8 cellular contexts compared by ENCODE assay signal in genomic region chr4:153467897-153468262, GRCh38. TPM values are rescaled to one million over a fixed set of nuclear protein-coding genes. Genes with fewer than 3 reads are reported as not detected.
DNase-seq lines count a peak whose midpoint lies in the region; ATAC-seq and TF ChIP-seq lines count a peak whose summit lies in the region.

No MANE protein-coding gene starts in this region.

- TF ChIP-seq CTCF in GM12865 (IDR thresholded peaks at IDR 0.05; ENCODE audit: insufficient read depth, low read depth, low read length, missing control alignments): no peak
- TF ChIP-seq CTCF in endothelial cell (IDR thresholded peaks at IDR 0.05; ENCODE audit: unreplicated experiment): no peak

- no peak for ATAC-seq in GM18519 (IDR thresholded peaks at IDR 0.05; ENCODE audit: low FRiP score, unreplicated experiment)

- H3K27ac Mint-ChIP-seq in endothelial cell (ENCODE audit: unreplicated experiment): peak overlapping the region; percentile 21

- H3K4me3 Mint-ChIP-seq in endothelial cell (ENCODE audit: unreplicated experiment): peak overlapping the region; percentile 97

- peaks cover 9% of the 10 kb centered on the region for H3K36me3 Mint-ChIP-seq in endothelial cell (ENCODE audit: low read depth, unreplicated experiment)

- H3K4me3 ChIP-seq in GM12865 (ENCODE audit: low read depth, low read length): peak overlapping the region; percentile 86

- DNase-seq in GM12865 (ENCODE audit: low read depth): peak; percentile 81
- DNase-seq in RKO (ENCODE audit: low spot score): peak; percentile 38
- no peak for DNase-seq in endothelial cell (ENCODE audit: low spot score)
- DNase-seq in retina: peak; percentile 11
- DNase-seq in NCI-H2107 (lab: John Stamatoyannopoulos, UW): no peak
- no peak for DNase-seq in inferior parietal cortex (ENCODE audit: extremely low spot score)
- DNase-seq in AG20443 (ENCODE audit: low spot score): no peak

- peaks cover 40% of the 10 kb centered on the region for H3K4me1 Mint-ChIP-seq in endothelial cell (ENCODE audit: unreplicated experiment)

- peaks cover 14% of the 10 kb centered on the region for H3K27me3 Mint-ChIP-seq in endothelial cell (ENCODE audit: unreplicated experiment)

- no peaks in the 10 kb centered on the region for H3K9me3 Mint-ChIP-seq in endothelial cell (ENCODE audit: unreplicated experiment)

RNA-seq across cellular contexts. Expression of gene TMEM131L, which starts 1.7 kb away (rescaled TPM):
- 29.8 TPM for total RNA-seq in endothelial cell (ENCODE audit: unreplicated experiment)

Comparison
In these comparisons a context has a peak if more than half of its experiments do, and no peak if none do; other contexts are left out.
1. DNase-seq: peak in GM12865 (single experiment), RKO (single experiment) and retina (single experiment); none in endothelial cell (single experiment), NCI-H2107 (single experiment), inferior parietal cortex (single experiment) and AG20443 (single experiment).